Comparison of ENCODE assay signal across 9 cellular contexts in genomic region chr1:31633117-31633516, GRCh38. TPM values are rescaled to one million over a fixed set of nuclear protein-coding genes. Genes with fewer than 3 reads are reported as not detected.
A peak's percentile ranks its signal among the peaks of the same experiment; 100 is the strongest.
DNase-seq lines count a peak whose midpoint lies in the region; ATAC-seq and TF ChIP-seq lines count a peak whose summit lies in the region.
"Had no signal": no experiment of that assay in that cellular context is flagged by ENCODE, and none has a peak within 500 bp of the region (broad histone marks: within the 10 kb centered on the region; RNA-seq: fewer than 3 reads in every experiment).

No MANE protein-coding gene starts in this region.

- no peak overlapping the region for H3K4me3 ChIP-seq in kidney epithelial cell (ENCODE audit: low read depth, low read length)
- H3K4me3 ChIP-seq: HAP-1 had no signal

- DNase-seq in AG09319 (ENCODE audit: extremely low read depth, low read depth): no peak
- peak; percentile 60 for DNase-seq in UCSD-AML1 (lab: John Stamatoyannopoulos, UW; ENCODE audit: unreplicated experiment)
- no peak for DNase-seq in kidney epithelial cell (ENCODE audit: low read depth)
- DNase-seq in foreskin melanocyte: no peak
- DNase-seq in AG08396 (ENCODE audit: low spot score): no peak

- H3K36me3 ChIP-seq in kidney epithelial cell (ENCODE audit: control insufficient read depth, insufficient read depth, low read length): peaks cover 4% of the 10 kb centered on the region

- TF ChIP-seq CTCF in AG09319 (IDR thresholded peaks at IDR 0.05; ENCODE audit: low read depth, low read length): peak; percentile 43
- peak; percentile 58 for TF ChIP-seq CTCF in GM12874 (IDR thresholded peaks at IDR 0.05; ENCODE audit: insufficient read depth, low read depth, low read length)
- TF ChIP-seq CTCF in kidney epithelial cell (IDR thresholded peaks at IDR 0.05; ENCODE audit: insufficient read depth, low read length, poor library complexity, severe bottlenecking): peak; percentile 53

- ATAC-seq in HG03025 (IDR thresholded peaks at IDR 0.05; ENCODE audit: low FRiP score, unreplicated experiment): no peak
- no peak for ATAC-seq in HG02885 (IDR thresholded peaks at IDR 0.05; ENCODE audit: poor library complexity, unreplicated experiment)

- H3K27me3 ChIP-seq in kidney epithelial cell (ENCODE audit: control insufficient read depth, insufficient read depth, low read length): no peaks in the 10 kb centered on the region

RNA-seq across cellular contexts. Expression of gene PEF1, which starts 11.6 kb away (rescaled TPM):
- 86.8 and 100 TPM in 2 replicates for total RNA-seq in kidney epithelial cell

RNA-seq across cellular contexts. Expression of gene HCRTR1, which starts 15.6 kb away (rescaled TPM):
- not detected in 2 replicates for total RNA-seq in kidney epithelial cell

RNA-seq across cellular contexts. Expression of gene TINAGL1, which starts 56.8 kb away (rescaled TPM):
- 140 and 149 TPM in 2 replicates for total RNA-seq in kidney epithelial cell
